ENCODE assay signal across 10 cellular contexts in the genomic region with DNA sequence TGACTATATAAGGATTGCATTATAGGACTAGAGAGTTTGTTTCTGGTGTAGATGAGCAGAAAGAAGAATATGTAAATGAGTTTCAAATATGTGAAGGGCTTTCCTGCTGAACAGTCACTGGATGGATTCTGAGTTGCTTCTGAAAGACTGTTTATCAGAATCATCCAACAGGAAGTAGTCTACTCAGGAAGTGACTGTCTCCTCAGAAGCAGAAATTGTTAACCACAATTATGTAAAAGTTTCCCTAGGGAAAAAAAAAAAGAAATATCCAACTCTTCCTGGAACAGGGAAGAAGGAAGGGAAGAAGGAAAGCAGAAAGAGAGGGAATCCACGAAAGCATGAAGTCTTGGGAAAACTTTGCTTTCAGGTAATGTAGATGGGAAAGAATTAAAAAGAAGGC.
DNase-seq lines count a peak whose midpoint lies in the region; ATAC-seq and TF ChIP-seq lines count a peak whose summit lies in the region.
"Had no signal": no experiment of that assay in that cellular context is flagged by ENCODE, and none has a peak within 500 bp of the region (broad histone marks: within the 10 kb centered on the region; RNA-seq: fewer than 3 reads in every experiment).

No MANE protein-coding gene starts in this region.

- no peaks in the 10 kb centered on the region for H3K9me3 ChIP-seq in thyroid gland

- H3K27ac ChIP-seq in mesendoderm (ENCODE audit: low read depth, low read length) (no peak overlapping the region), thyroid gland (no peak overlapping the region)
- H3K27ac ChIP-seq: coronary artery had no signal

- in situ Hi-C loops in astrocyte of the spinal cord (cut with HindIII; ENCODE audit: low sequenced_read_pairs), result no loop called here

- no peak overlapping the region for H3K4ac ChIP-seq in mesendoderm (ENCODE audit: low read depth, low read length)

- no peak overlapping the region for H4K8ac ChIP-seq in mesendoderm (ENCODE audit: low read depth, low read length)

- H2BK5ac ChIP-seq in mesendoderm (ENCODE audit: low read length), result no peak overlapping the region

- no peak overlapping the region for H2AK5ac ChIP-seq in mesendoderm (ENCODE audit: low read length)

- H3K4me1 ChIP-seq in mesendoderm (ENCODE audit: control insufficient read depth, low read depth, low read length) (no peaks in the 10 kb centered on the region), thyroid gland (no peaks in the 10 kb centered on the region)

- DNase-seq in EL, result peak; percentile 85
- peak; percentile 91 for DNase-seq in M059J (ENCODE audit: low read depth)
- DNase-seq in astrocyte of the spinal cord (ENCODE audit: low read depth, low spot score), result peak; percentile 56
- DNase-seq in mesendoderm, result no peak
- DNase-seq in thyroid gland, result no peak
- DNase-seq in Ammon's horn (ENCODE audit: low spot score), result no peak
- DNase-seq in HuH-7.5 (ENCODE audit: low spot score), result no peak
- DNase-seq: activated CD8-positive, alpha-beta memory T cell treated with anti-CD3 and anti-CD28 coated beads, Interleukin-2, amount 50 U/mL, for 4 hours had no signal

- no peak overlapping the region for H2BK15ac ChIP-seq in mesendoderm (replicated peaks; ENCODE audit: low read depth)

- no peak overlapping the region for H4K5ac ChIP-seq in mesendoderm (ENCODE audit: low read length)

- no peak overlapping the region for H3K4me3 ChIP-seq in astrocyte of the spinal cord (ENCODE audit: low read depth, low read length)
- H3K4me3 ChIP-seq in mesendoderm (ENCODE audit: low read length), result no peak overlapping the region
- no peak overlapping the region for H3K4me3 ChIP-seq in thyroid gland (replicated peaks in 1 of 3)
- H3K4me3 ChIP-seq: coronary artery had no signal

- H3K36me3 ChIP-seq in mesendoderm (ENCODE audit: control insufficient read depth, insufficient read depth, low read length) (no peaks in the 10 kb centered on the region), thyroid gland (no peaks in the 10 kb centered on the region)

- no peak overlapping the region for H2BK120ac ChIP-seq in mesendoderm (ENCODE audit: low read depth, low read length)

- H3K18ac ChIP-seq in mesendoderm (ENCODE audit: low read length), result peak overlapping the region; percentile 51

- no peak overlapping the region for H3K23ac ChIP-seq in mesendoderm (ENCODE audit: low read length)

- no peak for TF ChIP-seq CTCF in astrocyte of the spinal cord (IDR thresholded peaks at IDR 0.05; ENCODE audit: low read depth, low read length)
- TF ChIP-seq CTCF in thyroid gland (IDR thresholded peaks at IDR 0.05), result no peak

- intact Hi-C loops in thyroid gland (cut with DNase I), result no loop called here

- no peaks in the 10 kb centered on the region for H3K79me1 ChIP-seq in mesendoderm (ENCODE audit: low read length)

- TF ChIP-seq POLR2A in thyroid gland (IDR thresholded peaks at IDR 0.05), result no peak

- H3K79me2 ChIP-seq in mesendoderm (ENCODE audit: control insufficient read depth, insufficient read depth, low read length), result no peaks in the 10 kb centered on the region

- H3K27me3 ChIP-seq in mesendoderm (ENCODE audit: insufficient read depth, low read length, poor library complexity) (no peaks in the 10 kb centered on the region), thyroid gland (no peaks in the 10 kb centered on the region)

- no peak overlapping the region for H3K4me2 ChIP-seq in mesendoderm (ENCODE audit: low read length)

- no CpG with 5 or more reads among the region's 1 CpG for WGBS in mesendoderm (ENCODE audit: extremely low coverage, insufficient coverage, low lambda C conversion rate)
- 53 to 63% methylated on average over 1 of the region's 1 CpG for WGBS in thyroid gland, 2 donors

- H3K56ac ChIP-seq in mesendoderm (ENCODE audit: low read length), result no peak overlapping the region

- ATAC-seq in GM19035 (IDR thresholded peaks at IDR 0.05; ENCODE audit: unreplicated experiment), result no peak

- H3K9ac ChIP-seq in mesendoderm (ENCODE audit: low read length), result no peak overlapping the region

Comparison
In these comparisons a context has a peak if more than half of its experiments do, and no peak if none do; other contexts are left out.
1. DNase-seq: peak in EL (single experiment), M059J (single experiment) and astrocyte of the spinal cord (single experiment); none in mesendoderm (single experiment), thyroid gland (0 of 2), Ammon's horn (single experiment) and HuH-7.5 (single experiment).